In the genomic region with DNA sequence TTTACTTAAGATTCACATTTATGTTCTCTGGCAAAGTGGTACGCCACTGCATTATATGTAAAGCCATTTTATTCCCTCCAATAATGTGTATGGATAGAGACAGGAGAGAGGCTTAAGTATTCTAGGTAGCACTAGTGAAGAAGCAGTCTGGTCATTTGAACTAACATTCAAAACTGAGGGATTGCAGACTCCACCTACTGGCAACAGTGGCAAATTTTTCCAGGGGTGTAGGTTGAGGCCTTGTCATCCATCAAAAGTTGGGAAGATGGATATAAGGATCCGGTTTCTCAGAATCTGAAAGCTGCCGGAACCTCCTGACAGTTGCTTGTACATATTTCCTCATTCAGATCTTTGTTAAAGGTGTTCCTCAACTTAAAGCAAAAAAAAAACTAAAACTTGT, we compare ENCODE assay signal across 16 cellular contexts.
DNase-seq lines count a peak whose midpoint lies in the region; ATAC-seq, FAIRE-seq and TF ChIP-seq lines count a peak whose summit lies in the region.
"Had no signal": no experiment of that assay in that cellular context is flagged by ENCODE, and none has a peak within 500 bp of the region (broad histone marks: within the 10 kb centered on the region; RNA-seq: fewer than 3 reads in every experiment).

No MANE protein-coding gene starts in this region.

- H3K27ac ChIP-seq in HepG2 (ENCODE audit: extremely low read length, insufficient read depth, low read length) (no peak overlapping the region), right lobe of liver (no peak overlapping the region), tibial nerve (no peak overlapping the region)
- H3K27ac ChIP-seq: breast epithelium, suprapubic skin had no signal

- in situ Hi-C loops in HepG2 (cut with HindIII; ENCODE audit: extremely low pct_ligation_motif_present, low pct_unique_long_range_greater_than_20kb), result loop anchor here (10.0 to 25.0 kb wide), 2 partner anchors 525 to 792 kb away; no protein-coding TSS in a partner anchor

- H3K4me3 ChIP-seq in HepG2 (replicated peaks in 1 of 3; ENCODE audit: insufficient read depth in 1 of 3, low read depth in 2 of 3, low read length in 3 of 3) (no peak overlapping the region), right lobe of liver (no peak overlapping the region), fibroblast of mammary gland (ENCODE audit: control insufficient read depth, low read depth, low read length) (no peak overlapping the region), tibial nerve (no peak overlapping the region)
- H3K4me3 ChIP-seq: breast epithelium, suprapubic skin had no signal

- H3K27me3 ChIP-seq in HepG2 (ENCODE audit: control insufficient read depth in 1 of 2, insufficient read depth in 2 of 2, low read length in 2 of 2) (no peaks in the 10 kb centered on the region), right lobe of liver (no peaks in the 10 kb centered on the region), tibial nerve (no peaks in the 10 kb centered on the region)
- H3K27me3 ChIP-seq: breast epithelium, suprapubic skin had no signal

- FAIRE-seq in HepG2 (lab: Jason Lieb, UNC), result peak; percentile 48
- FAIRE-seq in urothelium cell line (lab: Jason Lieb, UNC), result no peak
- FAIRE-seq: endothelial cell of umbilical vein had no signal

- POLR2A ChIA-PET in HepG2 (lab: Yijun Ruan, JAX), result no interaction called here

- no peak for TF ChIP-seq POLR2A in HepG2 (IDR thresholded peaks at IDR 0.05; ENCODE audit: insufficient read depth in 1 of 2, low read depth in 2 of 2, low read length in 2 of 2)
- TF ChIP-seq POLR2A in right lobe of liver (IDR thresholded peaks at IDR 0.05), result no peak
- TF ChIP-seq POLR2A in tibial nerve (IDR thresholded peaks at IDR 0.05), result no peak

- 11% methylated on average over 3 of the region's 3 CpGs for WGBS in HepG2 (ENCODE audit: low lambda C conversion rate)
- 70% methylated on average over 3 of the region's 3 CpGs for WGBS in right lobe of liver (ENCODE audit: insufficient coverage, low coverage, low lambda C conversion rate, missing lambda C conversion rate)
- WGBS in tibial nerve, 2 donors, result 90 to 96% methylated on average over 3 of the region's 3 CpGs

- no peak for TF ChIP-seq RAD21 in HepG2 (CRISPR knock-in tag; IDR thresholded peaks at IDR 0.05)

- H2AFZ ChIP-seq in HepG2 (ENCODE audit: low read length), result no peak overlapping the region

- no TSS peak for BruUV-seq in HepG2 (replicated peaks; lab: Mats Ljungman, UMichigan)

- TF ChIP-seq EP300 in HepG2 (IDR thresholded peaks at IDR 0.05; ENCODE audit: low read depth in 2 of 2, low read length in 2 of 2) (no peak), HepG2 (CRISPR knock-in tag; IDR thresholded peaks at IDR 0.05; ENCODE audit: borderline replicate concordance) (no peak), tibial nerve (IDR thresholded peaks at IDR 0.05) (no peak)

- no peaks in the 10 kb centered on the region for H3K4me1 ChIP-seq in HepG2 (ENCODE audit: insufficient read depth, low read length)
- no peaks in the 10 kb centered on the region for H3K4me1 ChIP-seq in right lobe of liver
- H3K4me1 ChIP-seq in tibial nerve, result no peaks in the 10 kb centered on the region
- H3K4me1 ChIP-seq: breast epithelium, suprapubic skin had no signal

- ATAC-seq in HepG2 (peak; percentile 79), right lobe of liver (no peak), GM21737 (IDR thresholded peaks at IDR 0.05; ENCODE audit: unreplicated experiment) (no peak)

- H3K9ac ChIP-seq in HepG2 (ENCODE audit: insufficient read depth, low read depth, low read length), result no peak overlapping the region

- H3K79me2 ChIP-seq in HepG2 (ENCODE audit: insufficient read depth, low read length), result no peaks in the 10 kb centered on the region

- TF ChIP-seq CTCF in HepG2 (CRISPR knock-in tag; IDR thresholded peaks at IDR 0.05) (peak; percentile 20; the same call in 1 of the 2 replicates), right lobe of liver (IDR thresholded peaks at IDR 0.05) (no peak), fibroblast of mammary gland (conservative IDR thresholded peaks at IDR 0.05; ENCODE audit: control insufficient read depth, insufficient read depth, low read depth, low read length) (peak; percentile 4), tibial nerve (IDR thresholded peaks at IDR 0.05) (no peak)

- no peak overlapping the region for H3K4me2 ChIP-seq in HepG2 (ENCODE audit: low read depth, low read length)

- H4K20me1 ChIP-seq in HepG2 (ENCODE audit: insufficient read depth, low read length), result no peaks in the 10 kb centered on the region

- CTCF ChIA-PET in HepG2 (lab: Yijun Ruan, JAX; ENCODE audit: low intra/inter-chr PET ratio, low total read pairs), result no interaction called here

- DNase-seq in HepG2 (ENCODE audit: low spot score) (peak; percentile 18), right lobe of liver (no peak), NCI-H82 (lab: John Stamatoyannopoulos, UW) (peak; percentile 51), fibroblast of mammary gland (ENCODE audit: low read depth) (no peak), urothelium cell line (ENCODE audit: low spot score) (peak; percentile 12), tibial nerve (ENCODE audit: low spot score in 2 of 2) (no peak), HPDE6-E6E7 (ENCODE audit: extremely low spot score) (no peak)
- DNase-seq: activated naive CD4-positive, alpha-beta T cell treated with Interleukin-2 at 50 U/mL for 16 hours; CD4-positive, alpha-beta T cell; occipital lobe; Right ventricle myocardium superior; stimulated activated CD4-positive, alpha-beta T cell treated with anti-CD3 and anti-CD28 coated beads, Interleukin-12 subunit alpha, Interleukin-12 subunit beta, amount 100 ng/mL, for 4 hours had no signal

- intact Hi-C loops in HepG2 (cut with micrococcal nuclease; ENCODE audit: unreplicated experiment) (loop anchor here (1.0 kb wide), 1 partner anchor 674 kb away; no protein-coding TSS in a partner anchor), right lobe of liver (cut with DNase I) (no loop called here)

- H3K36me3 ChIP-seq in HepG2 (replicated peaks in 1 of 2; ENCODE audit: control insufficient read depth in 1 of 2, insufficient read depth in 2 of 2, low read length in 2 of 2), result no peaks in the 10 kb centered on the region
- H3K36me3 ChIP-seq in right lobe of liver, result no peaks in the 10 kb centered on the region
- no peaks in the 10 kb centered on the region for H3K36me3 ChIP-seq in tibial nerve
- H3K36me3 ChIP-seq: breast epithelium, suprapubic skin had no signal

- H3K9me3 ChIP-seq in HepG2 (ENCODE audit: low read length) (no peaks in the 10 kb centered on the region), right lobe of liver (no peaks in the 10 kb centered on the region), tibial nerve (no peaks in the 10 kb centered on the region)
- H3K9me3 ChIP-seq: breast epithelium, suprapubic skin had no signal

TF ChIP-seq in HepG2, 621 proteins besides CTCF, POLR2A, EP300 and RAD21:
- TF ChIP-seq SMC3 (IDR thresholded peaks at IDR 0.05; ENCODE audit: low read length), result peak; percentile 26; the same call in 1 of the 2 replicates
- TF ChIP-seq ZNF619 (CRISPR knock-in tag; IDR thresholded peaks at IDR 0.05), result no peak
- TF ChIP-seq ZC3H13 (CRISPR knock-in tag; IDR thresholded peaks at IDR 0.05), result no peak

Comparison
In these comparisons a context has a peak if more than half of its experiments do, and no peak if none do; other contexts are left out.
1. DNase-seq: peak in HepG2 (single experiment), NCI-H82 (single experiment) and urothelium cell line (single experiment); none in right lobe of liver (0 of 3), fibroblast of mammary gland (single experiment), tibial nerve (0 of 2) and HPDE6-E6E7 (single experiment).
2. CTCF ChIP-seq: peak in HepG2 (single experiment) and fibroblast of mammary gland (single experiment); none in right lobe of liver (0 of 4) and tibial nerve (0 of 5).